ENCODE assay signal across 9 cellular contexts in the genomic region with DNA sequence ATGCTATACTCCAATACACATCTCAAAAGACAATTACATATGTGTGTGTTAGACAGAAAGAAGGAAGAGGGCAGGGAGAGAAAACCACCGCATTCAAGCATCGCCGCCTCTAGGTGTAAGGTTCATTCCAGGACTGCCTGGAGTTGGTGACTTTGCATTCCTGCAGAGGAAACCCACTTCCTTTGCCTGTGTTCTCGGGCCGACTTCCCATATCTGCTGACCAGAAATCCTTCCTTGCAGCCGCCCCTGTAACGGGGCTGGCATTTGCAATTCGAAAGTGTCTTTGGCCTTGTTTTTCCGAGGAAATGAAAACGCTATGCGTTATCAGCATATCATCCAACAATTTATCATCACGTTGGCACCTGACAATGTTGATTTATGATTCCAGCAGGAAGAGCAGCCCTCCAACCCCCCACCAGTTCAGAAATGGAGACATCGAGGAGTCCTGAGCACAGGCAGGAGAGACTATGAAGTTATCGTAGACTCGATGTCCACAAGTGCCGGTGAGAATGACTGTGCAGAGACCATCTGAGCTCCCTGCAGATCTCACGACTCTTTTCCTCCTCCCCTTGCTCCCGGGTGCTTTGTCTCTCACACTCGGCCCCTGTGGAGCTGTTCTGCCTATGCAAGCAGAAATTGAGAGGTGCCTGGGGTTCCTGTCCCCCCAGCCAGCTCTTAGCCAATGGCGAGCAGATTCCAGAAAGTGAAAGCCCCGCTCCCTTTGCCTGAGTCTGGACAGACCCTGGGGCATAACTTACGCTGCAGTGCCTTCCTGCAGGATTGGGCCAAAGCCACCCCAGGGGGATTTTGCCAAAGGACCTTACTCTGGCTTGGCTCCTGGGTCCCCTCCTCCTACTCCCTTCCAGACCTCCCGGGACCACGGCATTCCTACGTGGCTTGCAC.
A peak's percentile ranks its signal among the peaks of the same experiment; 100 is the strongest.
DNase-seq lines count a peak whose midpoint lies in the region; ATAC-seq, FAIRE-seq and TF ChIP-seq lines count a peak whose summit lies in the region.
"Had no signal": no experiment of that assay in that cellular context is flagged by ENCODE, and none has a peak within 500 bp of the region (broad histone marks: within the 10 kb centered on the region; RNA-seq: fewer than 3 reads in every experiment).

No MANE protein-coding gene starts in this region.

- intact Hi-C loops in activated B cell treated with CpG ODN at 0.5 μM for 24 hours (cut with micrococcal nuclease): loop anchor here (10.0 kb wide), 1 partner anchor 272 kb away; the partner anchor contains the start of gene RADIL
- intact Hi-C loops in left ventricle myocardium superior (cut with micrococcal nuclease): no loop called here
- intact Hi-C loops in sigmoid colon (cut with DNase I): no loop called here

- H3K4me1 ChIP-seq in GM23338 (ENCODE audit: insufficient read depth) (peaks cover 17% of the 10 kb centered on the region), sigmoid colon (peaks cover 0 to 16% (median 10%) of the 10 kb centered on the region in 4 donors)

- H3K27ac Mint-ChIP-seq in GM23338 (peak overlapping the region; percentile 94), activated B cell treated with CpG ODN at 0.5 μM for 24 hours (no peak overlapping the region)

- ATAC-seq in GM23338: peak; percentile 90
- ATAC-seq in activated B cell treated with CpG ODN at 0.5 μM for 24 hours (ENCODE audit: low read depth): no peak
- ATAC-seq in left ventricle myocardium superior: peak; percentile 67
- no peak for ATAC-seq in HG02759 (IDR thresholded peaks at IDR 0.05; ENCODE audit: unreplicated experiment)

- peaks cover 14% of the 10 kb centered on the region for H3K4me1 Mint-ChIP-seq in GM23338
- H3K4me1 Mint-ChIP-seq in activated B cell treated with CpG ODN at 0.5 μM for 24 hours: peaks cover 12% of the 10 kb centered on the region

- H3F3A ChIP-seq in GM23338 (replicated peaks; ENCODE audit: low read depth): peaks cover 4% of the 10 kb centered on the region; the same call in 1 of the 2 replicates

- TF ChIP-seq CTCF in GM23338 (conservative IDR thresholded peaks at IDR 0.05; ENCODE audit: low read depth in 2 of 2) (no peak), activated B cell treated with CpG ODN at 0.5 μM for 24 hours (IDR thresholded peaks at IDR 0.05) (no peak), sigmoid colon (IDR thresholded peaks at IDR 0.05) (no peak), D721Med (IDR thresholded peaks at IDR 0.05; ENCODE audit: insufficient read depth, missing control alignments) (no peak)

- H3K79me2 ChIP-seq in GM23338 (replicated peaks; ENCODE audit: insufficient read depth): no peaks in the 10 kb centered on the region

- CTCF ChIA-PET in activated B cell treated with CpG ODN at 0.5 μM for 24 hours (lab: Charles Lee): interaction anchor here (0.8 kb wide), 1 partner anchor 162 kb away, joined by 3 read pairs; the partner anchor contains the start of gene AP5Z1

- POLR2A ChIA-PET in activated B cell treated with CpG ODN at 0.5 μM for 24 hours (lab: Charles Lee): no interaction called here

- WGBS in sigmoid colon, 2 donors: 40 to 59% methylated on average over 25 of the region's 25 CpGs

- H3K27ac ChIP-seq in GM23338 (ENCODE audit: low read depth) (peak overlapping the region; percentile 84), sigmoid colon (peak overlapping the region; percentile 50 to 73 (median 67))

- peak overlapping the region; percentile 71 for H3K4me2 ChIP-seq in GM23338

- H4K20me1 ChIP-seq in GM23338 (replicated peaks; ENCODE audit: insufficient read depth): no peaks in the 10 kb centered on the region

- H3K27me3 Mint-ChIP-seq in GM23338 (ENCODE audit: insufficient read depth, low read depth, poor library complexity): peaks cover 15% of the 10 kb centered on the region
- H3K27me3 Mint-ChIP-seq in activated B cell treated with CpG ODN at 0.5 μM for 24 hours: peaks cover 10% of the 10 kb centered on the region

- no peaks in the 10 kb centered on the region for H3K9me2 ChIP-seq in GM23338 (ENCODE audit: insufficient read depth)

- H3K4me3 Mint-ChIP-seq in GM23338 (peak overlapping the region; percentile 48), activated B cell treated with CpG ODN at 0.5 μM for 24 hours (peak overlapping the region; percentile 66)
- H3K4me3 Mint-ChIP-seq: neural crest cell had no signal

- H3K9me3 Mint-ChIP-seq in GM23338 (peaks cover 49% of the 10 kb centered on the region), activated B cell treated with CpG ODN at 0.5 μM for 24 hours (no peaks in the 10 kb centered on the region)
- H3K9me3 Mint-ChIP-seq: neural crest cell had no signal

- H2AFZ ChIP-seq in GM23338: peak overlapping the region; percentile 84

- FAIRE-seq in D721Med (lab: Jason Lieb, UNC): no peak

- H3K36me3 ChIP-seq in GM23338 (ENCODE audit: insufficient read depth) (no peaks in the 10 kb centered on the region), sigmoid colon (no peaks in the 10 kb centered on the region)

- H3K4me3 ChIP-seq in GM23338: peak overlapping the region; percentile 32; the same call in 1 of the 2 replicates
- peak overlapping the region in 3 of 4 donors; percentile 18 to 35 (median 27) for H3K4me3 ChIP-seq in sigmoid colon

- no peaks in the 10 kb centered on the region for H3K9me3 ChIP-seq in sigmoid colon

- H3K36me3 Mint-ChIP-seq in GM23338 (ENCODE audit: low read depth) (peaks cover 4% of the 10 kb centered on the region; the same call in 2 of the 3 replicates), activated B cell treated with CpG ODN at 0.5 μM for 24 hours (ENCODE audit: low read depth) (no peaks in the 10 kb centered on the region)

- TF ChIP-seq EP300 in sigmoid colon (IDR thresholded peaks at IDR 0.05): no peak

- no peaks in the 10 kb centered on the region for H3K27me3 ChIP-seq in GM23338 (ENCODE audit: insufficient read depth)
- H3K27me3 ChIP-seq in sigmoid colon: no peaks in the 10 kb centered on the region

- TF ChIP-seq POLR2A in sigmoid colon (IDR thresholded peaks at IDR 0.05): no peak

- peak; percentile 69 for DNase-seq in GM23338 (ENCODE audit: low spot score)
- DNase-seq in activated B cell treated with CpG ODN at 0.5 μM for 24 hours: no peak
- peak; percentile 32 for DNase-seq in left ventricle myocardium superior
- DNase-seq in sigmoid colon: peak; percentile 72
- no peak for DNase-seq in DMS79 (lab: John Stamatoyannopoulos, UW)
- DNase-seq in D721Med (ENCODE audit: insufficient read length, low spot score): no peak
- no peak for DNase-seq in GOT3 (lab: John Stamatoyannopoulos, UW)

TF ChIP-seq in GM23338, 12 proteins besides CTCF, POLR2A, EP300 and RAD21 (continues in another document):
- TF ChIP-seq NANOG (IDR thresholded peaks at IDR 0.05; ENCODE audit: borderline replicate concordance) (no peak), EZH2 (IDR thresholded peaks at IDR 0.05; ENCODE audit: low read depth, unreplicated experiment) (no peak), ZNF114 (CRISPR knock-in tag; IDR thresholded peaks at IDR 0.05) (no peak)

Comparison
In these comparisons a context has a peak if more than half of its experiments do, and no peak if none do; other contexts are left out.
1. ATAC-seq: peak in GM23338 (single experiment) and left ventricle myocardium superior (single experiment); none in activated B cell treated with CpG ODN at 0.5 μM for 24 hours (single experiment) and HG02759 (single experiment).
2. DNase-seq: peak in GM23338 (single experiment), left ventricle myocardium superior (single experiment) and sigmoid colon (single experiment); none in activated B cell treated with CpG ODN at 0.5 μM for 24 hours (single experiment), DMS79 (single experiment), D721Med (single experiment) and GOT3 (single experiment).